19 cellular contexts compared by ENCODE assay signal in genomic region chr3:7915356-7915755, GRCh38.
"Had no signal": no experiment of that assay in that cellular context is flagged by ENCODE, and none has a peak within 500 bp of the region (broad histone marks: within the 10 kb centered on the region; RNA-seq: fewer than 3 reads in every experiment).

No MANE protein-coding gene starts in this region.

- H3K27me3 Mint-ChIP-seq: naive B cell; naive thymus-derived CD8-positive, alpha-beta T cell had no signal

- H3K4me1 ChIP-seq: esophagus muscularis mucosa, foreskin keratinocyte, gastroesophageal sphincter, heart left ventricle, left lung, lower lobe of right lung had no signal

- ATAC-seq: foreskin keratinocyte; gastroesophageal sphincter; heart left ventricle; left cardiac atrium; left lung; left ventricle myocardium superior; lower lobe of right lung; mucosa of descending colon; naive thymus-derived CD8-positive, alpha-beta T cell had no signal

- H3K27ac Mint-ChIP-seq: mesothelial cell of epicardium; naive B cell; naive thymus-derived CD8-positive, alpha-beta T cell had no signal

- DNase-seq: dermis blood vessel endothelial cell; dorsolateral prefrontal cortex; effector CD4-positive, alpha-beta T cell; effector memory CD4-positive, alpha-beta T cell; foreskin keratinocyte; heart left ventricle; hypothalamus; left cardiac atrium; left lung; left ventricle myocardium superior; lower lobe of right lung; mucosa of descending colon; naive B cell; naive thymus-derived CD8-positive, alpha-beta T cell had no signal

- H3K27me3 ChIP-seq: dorsolateral prefrontal cortex, esophagus muscularis mucosa, foreskin keratinocyte, gastroesophageal sphincter, heart left ventricle, hepatocyte, left lung had no signal

- H3K79me2 ChIP-seq: hepatocyte had no signal

- H3K4me3 Mint-ChIP-seq: mesothelial cell of epicardium; naive B cell; naive thymus-derived CD8-positive, alpha-beta T cell had no signal

- H3K36me3 Mint-ChIP-seq: mesothelial cell of epicardium; naive B cell; naive thymus-derived CD8-positive, alpha-beta T cell had no signal

- H3K9me3 ChIP-seq: esophagus muscularis mucosa, gastroesophageal sphincter, left lung, lower lobe of right lung, mucosa of descending colon had no signal

- H3K4me3 ChIP-seq: coronary artery, dorsolateral prefrontal cortex, esophagus muscularis mucosa, gastroesophageal sphincter, heart left ventricle, hepatocyte, left lung, lower lobe of right lung, mucosa of descending colon had no signal

- H3K4me2 ChIP-seq: hepatocyte had no signal

- H3K27ac ChIP-seq: coronary artery, dorsolateral prefrontal cortex, esophagus muscularis mucosa, foreskin keratinocyte, gastroesophageal sphincter, heart left ventricle, hepatocyte, left lung, lower lobe of right lung had no signal

- H3K4me1 Mint-ChIP-seq: mesothelial cell of epicardium, naive B cell had no signal

- H3K36me3 ChIP-seq: esophagus muscularis mucosa, gastroesophageal sphincter, heart left ventricle, left lung, lower lobe of right lung had no signal
